ENCODE assay signal across 1 cellular context in the genomic region with DNA sequence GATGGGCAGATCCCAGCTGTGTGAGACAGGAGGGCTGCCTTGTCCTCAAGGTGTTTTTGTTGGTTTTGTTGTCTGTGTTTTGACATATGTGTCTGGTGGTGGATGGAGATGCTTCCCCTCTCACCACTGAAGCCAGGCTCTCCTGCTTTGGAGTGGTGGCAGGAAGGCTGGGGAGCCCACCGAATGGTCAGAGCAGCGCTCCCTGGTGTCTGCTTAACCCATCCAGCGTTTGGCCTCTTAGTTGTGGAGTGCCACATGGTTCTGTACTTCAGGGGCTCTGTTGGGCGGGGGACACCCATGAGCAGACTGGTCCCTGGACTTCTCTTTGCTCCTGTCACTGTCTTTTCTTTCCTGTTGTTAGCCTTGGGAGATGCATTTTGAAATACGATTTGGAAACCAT.
TF ChIP-seq lines count a peak whose summit lies in the region.

No MANE protein-coding gene starts in this region.

TF ChIP-seq in GM23338, 12 proteins besides CTCF, POLR2A, EP300 and RAD21 (continued from another document):
- TF ChIP-seq JUNB (IDR thresholded peaks at IDR 0.05; ENCODE audit: unreplicated experiment) = no peak
- TF ChIP-seq EZH2phosphoT487 (IDR thresholded peaks at IDR 0.05; ENCODE audit: unreplicated experiment) = no peak
- no peak for TF ChIP-seq POLR2AphosphoS5 (IDR thresholded peaks at IDR 0.05; ENCODE audit: low read depth)
- no peak for TF ChIP-seq EZH2 (IDR thresholded peaks at IDR 0.05; ENCODE audit: low read depth, unreplicated experiment)
- TF ChIP-seq ZNF331 (CRISPR knock-in tag; IDR thresholded peaks at IDR 0.05; ENCODE audit: low read depth) = no peak
- no peak for TF ChIP-seq ZNF114 (CRISPR knock-in tag; IDR thresholded peaks at IDR 0.05)
- TF ChIP-seq NANOG (IDR thresholded peaks at IDR 0.05; ENCODE audit: borderline replicate concordance) = no peak
- TF ChIP-seq, protein P1, sequence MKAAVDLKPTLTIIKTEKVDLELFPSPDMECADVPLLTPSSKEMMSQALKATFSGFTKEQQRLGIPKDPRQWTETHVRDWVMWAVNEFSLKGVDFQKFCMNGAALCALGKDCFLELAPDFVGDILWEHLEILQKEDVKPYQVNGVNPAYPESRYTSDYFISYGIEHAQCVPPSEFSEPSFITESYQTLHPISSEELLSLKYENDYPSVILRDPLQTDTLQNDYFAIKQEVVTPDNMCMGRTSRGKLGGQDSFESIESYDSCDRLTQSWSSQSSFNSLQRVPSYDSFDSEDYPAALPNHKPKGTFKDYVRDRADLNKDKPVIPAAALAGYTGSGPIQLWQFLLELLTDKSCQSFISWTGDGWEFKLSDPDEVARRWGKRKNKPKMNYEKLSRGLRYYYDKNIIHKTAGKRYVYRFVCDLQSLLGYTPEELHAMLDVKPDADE (IDR thresholded peaks at IDR 0.05) = no peak
- TF ChIP-seq, protein P2, sequence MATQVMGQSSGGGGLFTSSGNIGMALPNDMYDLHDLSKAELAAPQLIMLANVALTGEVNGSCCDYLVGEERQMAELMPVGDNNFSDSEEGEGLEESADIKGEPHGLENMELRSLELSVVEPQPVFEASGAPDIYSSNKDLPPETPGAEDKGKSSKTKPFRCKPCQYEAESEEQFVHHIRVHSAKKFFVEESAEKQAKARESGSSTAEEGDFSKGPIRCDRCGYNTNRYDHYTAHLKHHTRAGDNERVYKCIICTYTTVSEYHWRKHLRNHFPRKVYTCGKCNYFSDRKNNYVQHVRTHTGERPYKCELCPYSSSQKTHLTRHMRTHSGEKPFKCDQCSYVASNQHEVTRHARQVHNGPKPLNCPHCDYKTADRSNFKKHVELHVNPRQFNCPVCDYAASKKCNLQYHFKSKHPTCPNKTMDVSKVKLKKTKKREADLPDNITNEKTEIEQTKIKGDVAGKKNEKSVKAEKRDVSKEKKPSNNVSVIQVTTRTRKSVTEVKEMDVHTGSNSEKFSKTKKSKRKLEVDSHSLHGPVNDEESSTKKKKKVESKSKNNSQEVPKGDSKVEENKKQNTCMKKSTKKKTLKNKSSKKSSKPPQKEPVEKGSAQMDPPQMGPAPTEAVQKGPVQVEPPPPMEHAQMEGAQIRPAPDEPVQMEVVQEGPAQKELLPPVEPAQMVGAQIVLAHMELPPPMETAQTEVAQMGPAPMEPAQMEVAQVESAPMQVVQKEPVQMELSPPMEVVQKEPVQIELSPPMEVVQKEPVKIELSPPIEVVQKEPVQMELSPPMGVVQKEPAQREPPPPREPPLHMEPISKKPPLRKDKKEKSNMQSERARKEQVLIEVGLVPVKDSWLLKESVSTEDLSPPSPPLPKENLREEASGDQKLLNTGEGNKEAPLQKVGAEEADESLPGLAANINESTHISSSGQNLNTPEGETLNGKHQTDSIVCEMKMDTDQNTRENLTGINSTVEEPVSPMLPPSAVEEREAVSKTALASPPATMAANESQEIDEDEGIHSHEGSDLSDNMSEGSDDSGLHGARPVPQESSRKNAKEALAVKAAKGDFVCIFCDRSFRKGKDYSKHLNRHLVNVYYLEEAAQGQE (IDR thresholded peaks at IDR 0.05; ENCODE audit: unreplicated experiment) = no peak
- no peak for TF ChIP-seq STAT1 (IDR thresholded peaks at IDR 0.05; ENCODE audit: unreplicated experiment)
- TF ChIP-seq CREB1 (CRISPR knock-in tag; IDR thresholded peaks at IDR 0.05; ENCODE audit: low read depth) = no peak
TF ChIP-seq in GM23338: peak in this region for 0.
